Comparison of ENCODE assay signal across 13 cellular contexts in the genomic region with DNA sequence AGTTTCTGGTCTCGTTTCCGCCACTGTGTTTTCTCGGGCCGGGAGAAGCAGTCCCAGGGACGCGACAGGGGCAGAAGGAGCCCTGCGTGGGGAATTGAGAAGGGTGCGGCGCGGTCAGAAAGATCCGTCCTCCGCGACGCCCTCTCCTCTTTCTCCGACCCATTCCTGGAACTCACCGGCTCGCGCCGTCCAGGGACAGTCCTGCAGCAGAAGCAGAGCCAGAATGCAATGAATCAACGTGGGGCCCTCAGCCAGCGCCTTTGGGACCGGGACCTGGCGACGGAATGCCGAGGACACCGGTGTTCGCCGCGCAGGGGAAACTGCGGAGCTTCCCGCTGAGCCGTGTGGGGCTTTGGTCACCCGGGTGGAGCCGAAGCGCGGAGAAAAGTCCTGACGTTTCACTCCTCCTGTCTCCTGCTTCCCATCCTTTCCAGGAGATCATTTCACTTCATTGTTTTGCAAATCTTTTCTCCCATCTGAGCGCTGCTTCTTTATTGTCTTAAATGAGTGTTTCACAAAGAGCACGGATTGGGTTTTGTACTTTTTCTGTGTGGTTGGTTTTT. TPM values are rescaled to one million over a fixed set of nuclear protein-coding genes. Genes with fewer than 3 reads are reported as not detected.
DNase-seq lines count a peak whose midpoint lies in the region; ATAC-seq and TF ChIP-seq lines count a peak whose summit lies in the region.
"Had no signal": no experiment of that assay in that cellular context is flagged by ENCODE, and none has a peak within 500 bp of the region (broad histone marks: within the 10 kb centered on the region; RNA-seq: fewer than 3 reads in every experiment).

No MANE protein-coding gene starts in this region.

- WGBS in thymus = 3% methylated on average over 39 of the region's 39 CpGs

- no peak for ATAC-seq in GM18505 (IDR thresholded peaks at IDR 0.05; ENCODE audit: unreplicated experiment)
- no peak for ATAC-seq in GM18868 (IDR thresholded peaks at IDR 0.05; ENCODE audit: unreplicated experiment)

- no peaks in the 10 kb centered on the region for H3K4me1 Mint-ChIP-seq in MCF 10A (ENCODE audit: insufficient read depth, unreplicated experiment)

- intact Hi-C loops in breast epithelium (cut with DNase I; ENCODE audit: low total_unique reads) (no loop called here), MCF 10A (cut with micrococcal nuclease) (no loop called here)

- peaks cover 10% of the 10 kb centered on the region for H3K9me3 Mint-ChIP-seq in MCF 10A (ENCODE audit: unreplicated experiment)

- H3K4me3 ChIP-seq in breast epithelium (peak overlapping the region in 2 of 3 donors; percentile 15 to 56), WI38 (ENCODE audit: low read depth, low read length) (peak overlapping the region; percentile 43), thymus (ENCODE audit: low read length) (peak overlapping the region; percentile 48)

- H3K27me3 ChIP-seq in breast epithelium = peaks cover 3 to 93% of the 10 kb centered on the region in 2 donors
- peaks cover 27% of the 10 kb centered on the region for H3K27me3 ChIP-seq in thymus (ENCODE audit: control insufficient read depth, insufficient read depth)

- DNase-seq in breast epithelium (ENCODE audit: low spot score in 2 of 2) = peak in 1 of 2 donors; percentile 42
- DNase-seq in MCF 10A (ENCODE audit: unreplicated experiment) = no peak
- peak; percentile 54 for DNase-seq in islet precursor cell
- DNase-seq in HuH-7.5 (ENCODE audit: low spot score) = no peak
- DNase-seq: foreskin keratinocyte, NCI-H2107 had no signal

- POLR2A ChIA-PET in MCF 10A (lab: Yijun Ruan, JAX) = no interaction called here

- H3K4me1 ChIP-seq in breast epithelium (peaks cover 0 to 7% of the 10 kb centered on the region in 2 donors), thymus (ENCODE audit: control insufficient read depth, insufficient read depth, low read length) (no peaks in the 10 kb centered on the region)
- H3K4me1 ChIP-seq: foreskin keratinocyte had no signal

- no peak overlapping the region for H3K27ac Mint-ChIP-seq in MCF 10A (ENCODE audit: low read depth, unreplicated experiment)

- CTCF ChIA-PET in MCF 10A (lab: Yijun Ruan, JAX) = no interaction called here

- TF ChIP-seq CTCF in breast epithelium (IDR thresholded peaks at IDR 0.05) = no peak
- TF ChIP-seq CTCF in MCF 10A (IDR thresholded peaks at IDR 0.05; ENCODE audit: unreplicated experiment) = no peak
- no peak for TF ChIP-seq CTCF in WI38 (IDR thresholded peaks at IDR 0.05; ENCODE audit: low read depth, low read length)

- BruUV-seq in MCF 10A (replicated peaks; lab: Mats Ljungman, UMichigan) = no TSS peak

- H3K4me3 Mint-ChIP-seq in MCF 10A (ENCODE audit: unreplicated experiment) = no peak overlapping the region

- TF ChIP-seq POLR2A in breast epithelium (IDR thresholded peaks at IDR 0.05) = no peak
- TF ChIP-seq POLR2A in GM18505 (IDR thresholded peaks at IDR 0.05; ENCODE audit: borderline replicate concordance, extremely low read depth, insufficient read depth, insufficient read length) = no peak

- no peaks in the 10 kb centered on the region for H3K36me3 Mint-ChIP-seq in MCF 10A (ENCODE audit: insufficient read depth, unreplicated experiment)

- H3K36me3 ChIP-seq in breast epithelium = no peaks in the 10 kb centered on the region
- H3K36me3 ChIP-seq in thymus (ENCODE audit: control insufficient read depth, insufficient read depth) = no peaks in the 10 kb centered on the region
- H3K36me3 ChIP-seq: vagina had no signal

- peaks cover 0 to 5% of the 10 kb centered on the region in 2 donors for H3K9me3 ChIP-seq in breast epithelium
- H3K9me3 ChIP-seq in thymus (ENCODE audit: control insufficient read depth) = peaks cover 2% of the 10 kb centered on the region
- H3K9me3 ChIP-seq: vagina had no signal

- H3K27ac ChIP-seq in breast epithelium = no peak overlapping the region
- peak overlapping the region; percentile 71 for H3K27ac ChIP-seq in thymus (ENCODE audit: low read depth)
- H3K27ac ChIP-seq: foreskin keratinocyte, vagina had no signal

- peaks cover 94% of the 10 kb centered on the region for H3K27me3 Mint-ChIP-seq in MCF 10A (ENCODE audit: insufficient read depth, unreplicated experiment)

RNA-seq across cellular contexts. Expression of gene ULBP1, which starts 26.4 kb away (rescaled TPM):
- total RNA-seq in breast epithelium (under 1 TPM in 2 of 3 donors, not detected in 1; under 0.01 to 0.29 TPM), MCF 10A (2022) (not detected in 2 replicates)
- 0.68 TPM for polyA plus RNA-seq in thymus
- total RNA-seq: G401, skeletal muscle tissue, vagina had no signal

RNA-seq across cellular contexts. Expression of gene RAET1L, which starts 35.1 kb away (rescaled TPM):
- total RNA-seq in breast epithelium = not detected
- 1.2 TPM in 2 replicates for total RNA-seq in MCF 10A (2022)
- 3.1 TPM for polyA plus RNA-seq in thymus
- total RNA-seq: G401, skeletal muscle tissue had no signal

RNA-seq across cellular contexts. Expression of gene ULBP2, which starts 48.4 kb away (rescaled TPM):
- total RNA-seq in breast epithelium (1 to 10 TPM in 1 of 3 donors, under 1 TPM in 1, not detected in 1; 0.88 to 1.3 TPM), MCF 10A (2022) (3.1 and 5.2 TPM in 2 replicates)
- 2.3 TPM for polyA plus RNA-seq in thymus
- total RNA-seq: skeletal muscle tissue, vagina had no signal
